ENCODE assay signal across 19 cellular contexts in genomic region chr3:191982481-191982880, GRCh38.
A peak's percentile ranks its signal among the peaks of the same experiment; 100 is the strongest.
DNase-seq lines count a peak whose midpoint lies in the region; ATAC-seq and TF ChIP-seq lines count a peak whose summit lies in the region.
"Had no signal": no experiment of that assay in that cellular context is flagged by ENCODE, and none has a peak within 500 bp of the region (broad histone marks: within the 10 kb centered on the region; RNA-seq: fewer than 3 reads in every experiment).

No MANE protein-coding gene starts in this region.

- ATAC-seq in HG03439 (IDR thresholded peaks at IDR 0.05; ENCODE audit: unreplicated experiment), result no peak
- ATAC-seq: GM12878 had no signal

- no peaks in the 10 kb centered on the region for H3K27me3 ChIP-seq in endodermal cell (ENCODE audit: control insufficient read depth, insufficient read depth, low read length, poor library complexity, severe bottlenecking)
- H3K27me3 ChIP-seq: BE2C had no signal

- H3K27ac Mint-ChIP-seq in endodermal cell, result no peak overlapping the region
- H3K27ac Mint-ChIP-seq in T-helper 2 cell treated with Interferon-gamma antibody and Interleukin-4, amounts not matched to agents 5 μg/mL and 100 μg/mL, for 36 hours, result no peak overlapping the region
- H3K27ac Mint-ChIP-seq: CD4-positive, CD25-positive, alpha-beta regulatory T cell; CD8-positive, alpha-beta memory T cell; H9 had no signal

- 62 to 100% methylated on average over 2 to 3 of the region's 3 CpGs for WGBS in endodermal cell (ENCODE audit: insufficient coverage in 1 of 2, insufficient read length in 1 of 2), 2 experiments

- DNase-seq in EL (peak; percentile 36), HS-5 (ENCODE audit: low read depth) (peak; percentile 20), M059J (ENCODE audit: low read depth) (peak; percentile 35), epithelial cell of esophagus (ENCODE audit: low read depth) (peak; percentile 8), endodermal cell (no peak), SKM-1 treated with dmso at 0.1 percent for 144 hours (lab: John Stamatoyannopoulos, UW; ENCODE audit: unreplicated experiment) (no peak)
- DNase-seq in T-helper 2 cell treated with Interferon-gamma antibody and Interleukin-4, amounts not matched to agents 5 μg/mL and 100 μg/mL, for 36 hours (ENCODE audit: low spot score), result no peak
- DNase-seq: ACHN; BE2C; C1 segment of cervical spinal cord; CD4-positive, CD25-positive, alpha-beta regulatory T cell; CD8-positive, alpha-beta memory T cell; COR-L47; DMS79; GOT3; H9 had no signal

- H3K9ac ChIP-seq in endodermal cell (ENCODE audit: extremely low read depth, low read length, poor library complexity, severe bottlenecking), result no peak overlapping the region
- H3K9ac ChIP-seq: KMS-11 had no signal

- no peak overlapping the region for H3K4me3 ChIP-seq in epithelial cell of esophagus (ENCODE audit: low read length)
- H3K4me3 ChIP-seq in endodermal cell (ENCODE audit: low read length), result no peak overlapping the region
- H3K4me3 ChIP-seq: GM12878 had no signal

- H3K36me3 ChIP-seq in endodermal cell (ENCODE audit: control insufficient read depth, insufficient read depth, low read length), result no peaks in the 10 kb centered on the region
- H3K36me3 ChIP-seq: BE2C had no signal

- peaks cover 33% of the 10 kb centered on the region for H3K9me3 Mint-ChIP-seq in endodermal cell
- peaks cover 4% of the 10 kb centered on the region for H3K9me3 Mint-ChIP-seq in T-helper 2 cell treated with Interferon-gamma antibody and Interleukin-4, amounts not matched to agents 5 μg/mL and 100 μg/mL, for 36 hours

- H3K27me3 Mint-ChIP-seq in endodermal cell (ENCODE audit: insufficient read depth), result no peaks in the 10 kb centered on the region
- no peaks in the 10 kb centered on the region for H3K27me3 Mint-ChIP-seq in T-helper 2 cell treated with Interferon-gamma antibody and Interleukin-4, amounts not matched to agents 5 μg/mL and 100 μg/mL, for 36 hours (ENCODE audit: low read depth)
- H3K27me3 Mint-ChIP-seq: CD4-positive, CD25-positive, alpha-beta regulatory T cell; CD8-positive, alpha-beta memory T cell had no signal

- H3K4me1 ChIP-seq in endodermal cell (ENCODE audit: control insufficient read depth, insufficient read depth, low read length), result no peaks in the 10 kb centered on the region
- H3K4me1 ChIP-seq: BE2C had no signal

- H3K9me3 ChIP-seq in endodermal cell (ENCODE audit: control insufficient read depth, low read length), result peaks cover 42% of the 10 kb centered on the region
- H3K9me3 ChIP-seq: BE2C had no signal

- peaks cover 18% of the 10 kb centered on the region for H3K36me3 Mint-ChIP-seq in endodermal cell (ENCODE audit: low read depth)
- no peaks in the 10 kb centered on the region for H3K36me3 Mint-ChIP-seq in T-helper 2 cell treated with Interferon-gamma antibody and Interleukin-4, amounts not matched to agents 5 μg/mL and 100 μg/mL, for 36 hours (ENCODE audit: low read depth)
- H3K36me3 Mint-ChIP-seq: CD4-positive, CD25-positive, alpha-beta regulatory T cell; CD8-positive, alpha-beta memory T cell had no signal

- H3K27ac ChIP-seq in endodermal cell (ENCODE audit: low read depth, low read length), result no peak overlapping the region
- H3K27ac ChIP-seq: KMS-11 had no signal

- H3K4me3 Mint-ChIP-seq in endodermal cell, result no peak overlapping the region
- H3K4me3 Mint-ChIP-seq in T-helper 2 cell treated with Interferon-gamma antibody and Interleukin-4, amounts not matched to agents 5 μg/mL and 100 μg/mL, for 36 hours, result no peak overlapping the region
- H3K4me3 Mint-ChIP-seq: CD4-positive, CD25-positive, alpha-beta regulatory T cell; CD8-positive, alpha-beta memory T cell; H9 had no signal

- H3K4me1 Mint-ChIP-seq in endodermal cell, result no peaks in the 10 kb centered on the region
- H3K4me1 Mint-ChIP-seq in T-helper 2 cell treated with Interferon-gamma antibody and Interleukin-4, amounts not matched to agents 5 μg/mL and 100 μg/mL, for 36 hours (ENCODE audit: low read depth), result no peaks in the 10 kb centered on the region
- H3K4me1 Mint-ChIP-seq: CD4-positive, CD25-positive, alpha-beta regulatory T cell; CD8-positive, alpha-beta memory T cell; H9 had no signal

- TF ChIP-seq CTCF in epithelial cell of esophagus (IDR thresholded peaks at IDR 0.05; ENCODE audit: insufficient read depth, low read depth, low read length, missing control alignments) (no peak), endodermal cell (conservative IDR thresholded peaks at IDR 0.05) (no peak)

Comparison
In these comparisons a context has a peak if more than half of its experiments do, and no peak if none do; other contexts are left out.
1. DNase-seq: peak in EL (single experiment), HS-5 (single experiment), M059J (single experiment) and epithelial cell of esophagus (single experiment); none in endodermal cell (single experiment), SKM-1 treated with dmso at 0.1 percent for 144 hours (single experiment) and T-helper 2 cell treated with Interferon-gamma antibody and Interleukin-4, amounts not matched to agents 5 μg/mL and 100 μg/mL, for 36 hours (single experiment).